ENCODE assay signal across 8 cellular contexts in the genomic region with DNA sequence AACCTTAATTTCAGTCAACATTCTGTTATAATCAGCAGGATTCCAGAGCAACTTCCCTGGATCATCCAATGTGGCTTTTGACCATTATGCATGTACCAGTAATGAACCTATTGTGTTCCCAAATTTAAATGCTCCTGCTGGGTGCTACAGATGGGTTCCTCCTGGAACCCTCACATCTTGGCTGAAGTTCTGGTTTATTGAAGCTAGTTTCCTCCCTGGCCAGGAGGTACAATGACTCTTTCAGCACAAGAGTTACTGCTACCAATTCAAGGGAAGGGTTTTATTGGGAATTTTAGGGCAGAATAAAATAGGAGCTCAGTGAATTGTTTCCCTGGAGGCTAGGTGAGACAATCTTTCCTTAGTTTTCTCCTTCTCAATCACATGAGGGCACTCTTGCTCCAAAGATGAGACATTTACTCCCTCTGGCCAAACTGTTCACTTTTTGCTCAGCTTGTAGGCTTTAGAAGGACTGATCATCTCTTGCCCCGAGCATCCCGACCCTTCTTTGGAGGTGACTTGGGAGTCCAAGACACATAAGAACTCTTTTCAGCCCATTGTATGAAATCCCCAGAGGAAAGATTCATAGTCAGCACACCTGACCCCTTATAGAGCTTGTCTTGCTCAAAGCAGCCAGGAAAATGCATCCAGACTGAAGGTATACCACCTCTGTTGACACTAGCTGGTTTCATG. TPM values are rescaled to one million over a fixed set of nuclear protein-coding genes. Genes with fewer than 3 reads are reported as not detected.
A peak's percentile ranks its signal among the peaks of the same experiment; 100 is the strongest.
DNase-seq lines count a peak whose midpoint lies in the region; ATAC-seq and TF ChIP-seq lines count a peak whose summit lies in the region.

No MANE protein-coding gene starts in this region.

- H3K27me3 ChIP-seq in Karpas-422 (ENCODE audit: low read length) (no peaks in the 10 kb centered on the region), Panc1 (ENCODE audit: control insufficient read depth, insufficient read depth, low read length) (peaks cover 9% of the 10 kb centered on the region; the same call in 1 of the 2 replicates), osteoblast (ENCODE audit: insufficient read depth, low read length) (peaks cover 11% of the 10 kb centered on the region)

- H3K9me3 ChIP-seq in Karpas-422 (ENCODE audit: low read length) (no peaks in the 10 kb centered on the region), Panc1 (ENCODE audit: control insufficient read depth, insufficient read depth, low read depth, low read length) (no peaks in the 10 kb centered on the region), osteoblast (ENCODE audit: low read depth, low read length) (no peaks in the 10 kb centered on the region)

- ATAC-seq in Panc1 (peak; percentile 93), GM19351 (IDR thresholded peaks at IDR 0.05; ENCODE audit: unreplicated experiment) (no peak), HG03520 (IDR thresholded peaks at IDR 0.05; ENCODE audit: unreplicated experiment) (no peak), GM19324 (IDR thresholded peaks at IDR 0.05; ENCODE audit: low FRiP score, unreplicated experiment) (no peak)

- H3K79me2 ChIP-seq in Karpas-422 (ENCODE audit: low read length) (no peaks in the 10 kb centered on the region), osteoblast (ENCODE audit: insufficient read depth, low read length) (no peaks in the 10 kb centered on the region)

- intact Hi-C loops in Panc1 (cut with micrococcal nuclease; ENCODE audit: unreplicated experiment): loop anchor here (2.0 to 10.0 kb wide), 3 partner anchors 311 to 1194 kb away; no protein-coding TSS in a partner anchor

- no peaks in the 10 kb centered on the region for H4K20me1 ChIP-seq in Karpas-422 (ENCODE audit: insufficient read depth, low read depth, low read length)
- no peaks in the 10 kb centered on the region for H4K20me1 ChIP-seq in osteoblast (ENCODE audit: insufficient read depth, low read length)

- no peak overlapping the region for H3K27ac ChIP-seq in Karpas-422 (ENCODE audit: low read length)
- H3K27ac ChIP-seq in Panc1 (ENCODE audit: low read length): no peak overlapping the region
- H3K27ac ChIP-seq in osteoblast (ENCODE audit: low read depth, low read length): no peak overlapping the region

- no peaks in the 10 kb centered on the region for H3K4me1 ChIP-seq in Karpas-422 (ENCODE audit: low read length)
- H3K4me1 ChIP-seq in Panc1 (ENCODE audit: control insufficient read depth, insufficient read depth, low read length): peaks cover 5% of the 10 kb centered on the region; the same call in 1 of the 2 replicates
- H3K4me1 ChIP-seq in osteoblast (ENCODE audit: insufficient read depth, low read length): no peaks in the 10 kb centered on the region

- DNase-seq in EH (ENCODE audit: low read depth) (peak; percentile 68), Karpas-422 (peak; percentile 69), Panc1 (ENCODE audit: low read depth, low spot score) (no peak), epithelial cell of esophagus (ENCODE audit: low read depth) (peak; percentile 64), osteoblast (ENCODE audit: insufficient read length, low spot score, missing footprints) (no peak)

- H3K9ac ChIP-seq in Karpas-422 (ENCODE audit: low read length): no peak overlapping the region

- in situ Hi-C loops in Panc1 (cut with HindIII; ENCODE audit: low pct_unique_long_range_greater_than_20kb, low sequenced_read_pairs): no loop called here

- H2AFZ ChIP-seq in Karpas-422 (ENCODE audit: low read length) (no peak overlapping the region), osteoblast (ENCODE audit: low read length) (no peak overlapping the region)

- no TSS peak for BruUV-seq in Panc1 (replicated peaks; lab: Mats Ljungman, UMichigan)

- H3K36me3 ChIP-seq in Karpas-422 (ENCODE audit: insufficient read depth, low read length) (no peaks in the 10 kb centered on the region), Panc1 (ENCODE audit: control insufficient read depth, insufficient read depth, low read length) (no peaks in the 10 kb centered on the region), osteoblast (ENCODE audit: insufficient read depth, low read length) (no peaks in the 10 kb centered on the region)

- no peaks in the 10 kb centered on the region for H3K9me2 ChIP-seq in Karpas-422 (replicated peaks; ENCODE audit: insufficient read depth, low read length)

- no peak overlapping the region for H3K4me2 ChIP-seq in Karpas-422 (ENCODE audit: low read depth, low read length, poor library complexity, severe bottlenecking)
- H3K4me2 ChIP-seq in osteoblast (ENCODE audit: insufficient read depth, low read length): no peak overlapping the region

- POLR2A ChIA-PET in Panc1 (lab: Charles Lee): interaction anchor here (0.6 kb wide), 1 partner anchor 844 kb away, joined by 4 read pairs; no protein-coding TSS in a partner anchor

- CTCF ChIA-PET in Panc1 (lab: Charles Lee): interaction anchor here (0.5 to 1.4 kb wide), 7 partner anchors 310 to 932 kb away, joined by 3 to 7 read pairs (median 5); no protein-coding TSS in a partner anchor

- H3K4me3 ChIP-seq in Karpas-422 (ENCODE audit: low read length): no peak overlapping the region
- H3K4me3 ChIP-seq in Panc1 (ENCODE audit: low read depth in 2 of 2, low read length in 2 of 2): no peak overlapping the region
- no peak overlapping the region for H3K4me3 ChIP-seq in epithelial cell of esophagus (ENCODE audit: low read length)
- no peak overlapping the region for H3K4me3 ChIP-seq in osteoblast (ENCODE audit: insufficient read depth, low read length)

- TF ChIP-seq CTCF in Panc1 (IDR thresholded peaks at IDR 0.05): peak; percentile 74
- TF ChIP-seq CTCF in epithelial cell of esophagus (IDR thresholded peaks at IDR 0.05; ENCODE audit: insufficient read depth, low read depth, low read length, missing control alignments): peak; percentile 62
- peak; percentile 62 for TF ChIP-seq CTCF in osteoblast (IDR thresholded peaks at IDR 0.05; ENCODE audit: extremely low read depth, low read depth, low read length)

RNA-seq across cellular contexts. Expression of gene NPHP3, which starts 8.8 kb away (rescaled TPM):
- total RNA-seq in Karpas-422 (2014; rRNA removed; shearing (Covaris generic); ENCODE audit: low replicate concordance): 11.8 and 19.0 TPM in 2 replicates
- total RNA-seq in Panc1 (2021; ENCODE audit: unreplicated experiment) (34.0 TPM), osteoblast (41.3 and 44.2 TPM in 2 replicates)
- 25.5 TPM for polyA plus RNA-seq in Panc1 (2012; ENCODE audit: insufficient read length)

Comparison
In these comparisons a context has a peak if more than half of its experiments do, and no peak if none do; other contexts are left out.
1. DNase-seq: peak in EH (single experiment), Karpas-422 (single experiment) and epithelial cell of esophagus (single experiment); none in Panc1 (single experiment) and osteoblast (single experiment).
2. Peak in every context shown above with its lines, with median percentiles within 50 percentile points of each other: CTCF ChIP-seq.